ENCODE assay signal across 8 cellular contexts in genomic region chr9:86350006-86350755, GRCh38. TPM values are rescaled to one million over a fixed set of nuclear protein-coding genes. Genes with fewer than 3 reads are reported as not detected.
DNase-seq lines count a peak whose midpoint lies in the region; ATAC-seq and TF ChIP-seq lines count a peak whose summit lies in the region.

No MANE protein-coding gene starts in this region.

- peaks cover 0 to 5% of the 10 kb centered on the region in 2 donors for H3K36me3 ChIP-seq in body of pancreas (replicated peaks in 1 of 2; ENCODE audit: insufficient read depth in 1 of 2, low read depth in 2 of 2)

- peak overlapping the region; percentile 59 for H3K4me3 Mint-ChIP-seq in activated CD4-positive, alpha-beta T cell treated with anti-CD3 and anti-CD28 coated beads for 36 hours
- H3K4me3 Mint-ChIP-seq in activated naive CD8-positive, alpha-beta T cell treated with anti-CD3 and anti-CD28 coated beads, Interleukin-2, amount 10 ng/mL, durations not matched to agents 7 days and 5 days, result peak overlapping the region; percentile 56
- peak overlapping the region; percentile 77 for H3K4me3 Mint-ChIP-seq in stimulated activated memory B cell treated with anti-CD40 and anti-IgM and Interleukin-4, amounts not matched to agents 10 μg/mL and 1 μg/mL and 100 μg/mL, for 72 hours

- POLR2A ChIA-PET in activated CD4-positive, alpha-beta T cell treated with anti-CD3 and anti-CD28 coated beads for 36 hours (lab: Charles Lee), result interaction anchor here (0.6 kb wide), 1 partner anchor 446 kb away, joined by 5 read pairs; no protein-coding TSS in a partner anchor
- POLR2A ChIA-PET in activated naive CD8-positive, alpha-beta T cell treated with anti-CD3 and anti-CD28 coated beads, Interleukin-2, amount 10 ng/mL, durations not matched to agents 7 days and 5 days (lab: Charles Lee), result interaction anchor here (0.7 to 1.6 kb wide), 3 partner anchors 9 to 409 kb away, joined by 3 to 8 read pairs (median 4); partner anchors contain the start of gene ISCA1

- intact Hi-C loops in activated CD4-positive, alpha-beta T cell treated with anti-CD3 and anti-CD28 coated beads for 36 hours (cut with DNase I, micrococcal nuclease), result loop anchor here (5.0 to 10.0 kb wide), 6 partner anchors 48 to 1955 kb away; partner anchors contain the start of genes AGTPBP1 (in 1 of the 2) and GAS1 (in 1 of the 2)
- intact Hi-C loops in body of pancreas (cut with DNase I), result no loop called here

- CTCF ChIA-PET in activated CD4-positive, alpha-beta T cell treated with anti-CD3 and anti-CD28 coated beads for 36 hours (lab: Charles Lee), result interaction anchor here (0.5 to 1.1 kb wide), 3 partner anchors 18 to 250 kb away, joined by 3 to 5 read pairs (median 3); no protein-coding TSS in a partner anchor

- TF ChIP-seq POLR2A in body of pancreas (IDR thresholded peaks at IDR 0.05), result no peak

- WGBS in body of pancreas, 2 donors, result 71 to 78% methylated on average over 12 of the region's 12 CpGs

- H3K4me1 Mint-ChIP-seq in activated CD4-positive, alpha-beta T cell treated with anti-CD3 and anti-CD28 coated beads for 36 hours, result peaks cover 55% of the 10 kb centered on the region
- peaks cover 45% of the 10 kb centered on the region for H3K4me1 Mint-ChIP-seq in activated naive CD8-positive, alpha-beta T cell treated with anti-CD3 and anti-CD28 coated beads, Interleukin-2, amount 10 ng/mL, durations not matched to agents 7 days and 5 days
- H3K4me1 Mint-ChIP-seq in stimulated activated memory B cell treated with anti-CD40 and anti-IgM and Interleukin-4, amounts not matched to agents 10 μg/mL and 1 μg/mL and 100 μg/mL, for 72 hours, result peaks cover 71% of the 10 kb centered on the region

- H3K9me3 Mint-ChIP-seq in activated CD4-positive, alpha-beta T cell treated with anti-CD3 and anti-CD28 coated beads for 36 hours (ENCODE audit: low read depth), result no peaks in the 10 kb centered on the region
- H3K9me3 Mint-ChIP-seq in activated naive CD8-positive, alpha-beta T cell treated with anti-CD3 and anti-CD28 coated beads, Interleukin-2, amount 10 ng/mL, durations not matched to agents 7 days and 5 days, result no peaks in the 10 kb centered on the region
- no peaks in the 10 kb centered on the region for H3K9me3 Mint-ChIP-seq in stimulated activated memory B cell treated with anti-CD40 and anti-IgM and Interleukin-4, amounts not matched to agents 10 μg/mL and 1 μg/mL and 100 μg/mL, for 72 hours

- H3K27me3 ChIP-seq in body of pancreas, result no peaks in the 10 kb centered on the region

- no peak overlapping the region for H3K27ac Mint-ChIP-seq in activated CD4-positive, alpha-beta T cell treated with anti-CD3 and anti-CD28 coated beads for 36 hours
- H3K27ac Mint-ChIP-seq in activated naive CD8-positive, alpha-beta T cell treated with anti-CD3 and anti-CD28 coated beads, Interleukin-2, amount 10 ng/mL, durations not matched to agents 7 days and 5 days, result no peak overlapping the region
- H3K27ac Mint-ChIP-seq in stimulated activated memory B cell treated with anti-CD40 and anti-IgM and Interleukin-4, amounts not matched to agents 10 μg/mL and 1 μg/mL and 100 μg/mL, for 72 hours, result peak overlapping the region; percentile 94

- peak overlapping the region in 2 of 4 donors; percentile 28 to 51 for H3K27ac ChIP-seq in body of pancreas

- H3K36me3 Mint-ChIP-seq in activated CD4-positive, alpha-beta T cell treated with anti-CD3 and anti-CD28 coated beads for 36 hours (ENCODE audit: low read depth), result peaks cover 49% of the 10 kb centered on the region
- peaks cover 33% of the 10 kb centered on the region for H3K36me3 Mint-ChIP-seq in activated naive CD8-positive, alpha-beta T cell treated with anti-CD3 and anti-CD28 coated beads, Interleukin-2, amount 10 ng/mL, durations not matched to agents 7 days and 5 days
- H3K36me3 Mint-ChIP-seq in stimulated activated memory B cell treated with anti-CD40 and anti-IgM and Interleukin-4, amounts not matched to agents 10 μg/mL and 1 μg/mL and 100 μg/mL, for 72 hours, result peaks cover 34% of the 10 kb centered on the region

- H3K9me3 ChIP-seq in body of pancreas, result no peaks in the 10 kb centered on the region

- TF ChIP-seq CTCF in body of pancreas (IDR thresholded peaks at IDR 0.05), result no peak

- H3K27me3 Mint-ChIP-seq in activated CD4-positive, alpha-beta T cell treated with anti-CD3 and anti-CD28 coated beads for 36 hours, result no peaks in the 10 kb centered on the region
- no peaks in the 10 kb centered on the region for H3K27me3 Mint-ChIP-seq in activated naive CD8-positive, alpha-beta T cell treated with anti-CD3 and anti-CD28 coated beads, Interleukin-2, amount 10 ng/mL, durations not matched to agents 7 days and 5 days
- H3K27me3 Mint-ChIP-seq in stimulated activated memory B cell treated with anti-CD40 and anti-IgM and Interleukin-4, amounts not matched to agents 10 μg/mL and 1 μg/mL and 100 μg/mL, for 72 hours, result no peaks in the 10 kb centered on the region

- H3K4me3 ChIP-seq in body of pancreas, result no peak overlapping the region

- ATAC-seq in activated CD4-positive, alpha-beta T cell treated with anti-CD3 and anti-CD28 coated beads for 36 hours, result no peak
- ATAC-seq in HG03196 (IDR thresholded peaks at IDR 0.05; ENCODE audit: unreplicated experiment), result peak; percentile 27
- no peak for ATAC-seq in activated naive CD8-positive, alpha-beta T cell treated with anti-CD3 and anti-CD28 coated beads, Interleukin-2, amount 10 ng/mL, durations not matched to agents 7 days and 5 days (ENCODE audit: low read depth)
- peak; percentile 57 for ATAC-seq in stimulated activated memory B cell treated with anti-CD40 and anti-IgM and Interleukin-4, amounts not matched to agents 10 μg/mL and 1 μg/mL and 100 μg/mL, for 72 hours
- ATAC-seq in body of pancreas, result no peak

- H3K4me1 ChIP-seq in body of pancreas, result peaks cover 66% of the 10 kb centered on the region

- no peak for DNase-seq in activated CD4-positive, alpha-beta T cell treated with anti-CD3 and anti-CD28 coated beads for 36 hours
- DNase-seq in activated CD4-positive, alpha-beta T cell treated with anti-CD3 and anti-CD28 coated beads, Interleukin-2, amount 50 U/mL, for 48 hours, result no peak
- no peak for DNase-seq in activated naive CD8-positive, alpha-beta T cell treated with anti-CD3 and anti-CD28 coated beads, Interleukin-2, amount 10 ng/mL, durations not matched to agents 7 days and 5 days
- no peak for DNase-seq in DMS 273 (lab: John Stamatoyannopoulos, UW; ENCODE audit: unreplicated experiment)
- no peak for DNase-seq in midbrain (lab: John Stamatoyannopoulos, UW)
- no peak for DNase-seq in body of pancreas

RNA-seq across cellular contexts. Expression of gene TUT7, which starts 4.0 kb away (rescaled TPM):
- total RNA-seq in activated CD4-positive, alpha-beta T cell treated with anti-CD3 and anti-CD28 coated beads for 36 hours, result 10 to 100 TPM; 31.5 to 39.2 TPM
- total RNA-seq in activated naive CD8-positive, alpha-beta T cell treated with anti-CD3 and anti-CD28 coated beads, Interleukin-2, amount 10 ng/mL, durations not matched to agents 7 days and 5 days, result 10 to 100 TPM; 46.6 to 49.3 TPM
- 10 to 100 TPM; 24.4 to 60.3 TPM for total RNA-seq in body of pancreas

Comparison
In these comparisons a context has a peak if more than half of its experiments do, and no peak if none do; other contexts are left out.
1. ATAC-seq: peak in HG03196 (single experiment) and stimulated activated memory B cell treated with anti-CD40 and anti-IgM and Interleukin-4, amounts not matched to agents 10 μg/mL and 1 μg/mL and 100 μg/mL, for 72 hours (single experiment); none in activated CD4-positive, alpha-beta T cell treated with anti-CD3 and anti-CD28 coated beads for 36 hours (single experiment), activated naive CD8-positive, alpha-beta T cell treated with anti-CD3 and anti-CD28 coated beads, Interleukin-2, amount 10 ng/mL, durations not matched to agents 7 days and 5 days (single experiment) and body of pancreas (single experiment).
2. Peak in every context shown above with its lines, with median percentiles within 50 percentile points of each other: H3K4me3 Mint-ChIP-seq.